ENCODE assay signal across 16 cellular contexts in genomic region chr1:152219438-152219837, GRCh38. TPM values are rescaled to one million over a fixed set of nuclear protein-coding genes. Genes with fewer than 3 reads are reported as not detected.
"Had no signal": no experiment of that assay in that cellular context is flagged by ENCODE, and none has a peak within 500 bp of the region (broad histone marks: within the 10 kb centered on the region; RNA-seq: fewer than 3 reads in every experiment).

No MANE protein-coding gene starts in this region.

RNA-seq across cellular contexts. Expression of gene HRNR, which starts 4.6 kb away (rescaled TPM):
- total RNA-seq: cerebellum, colonic mucosa, dermis blood vessel endothelial cell, dermis microvascular lymphatic vessel endothelial cell, endodermal cell, endothelial cell of umbilical vein, epithelial cell of proximal tubule, esophagus mucosa, esophagus muscularis mucosa, fibroblast of lung, fibroblast of villous mesenchyme, foreskin keratinocyte, frontal cortex, gastrocnemius medialis, glomerular endothelial cell, heart left ventricle had no signal
- polyA plus RNA-seq: endothelial cell of umbilical vein, fibroblast of lung, foreskin keratinocyte had no signal
